Comparison of ENCODE assay signal across 8 cellular contexts in the genomic region with DNA sequence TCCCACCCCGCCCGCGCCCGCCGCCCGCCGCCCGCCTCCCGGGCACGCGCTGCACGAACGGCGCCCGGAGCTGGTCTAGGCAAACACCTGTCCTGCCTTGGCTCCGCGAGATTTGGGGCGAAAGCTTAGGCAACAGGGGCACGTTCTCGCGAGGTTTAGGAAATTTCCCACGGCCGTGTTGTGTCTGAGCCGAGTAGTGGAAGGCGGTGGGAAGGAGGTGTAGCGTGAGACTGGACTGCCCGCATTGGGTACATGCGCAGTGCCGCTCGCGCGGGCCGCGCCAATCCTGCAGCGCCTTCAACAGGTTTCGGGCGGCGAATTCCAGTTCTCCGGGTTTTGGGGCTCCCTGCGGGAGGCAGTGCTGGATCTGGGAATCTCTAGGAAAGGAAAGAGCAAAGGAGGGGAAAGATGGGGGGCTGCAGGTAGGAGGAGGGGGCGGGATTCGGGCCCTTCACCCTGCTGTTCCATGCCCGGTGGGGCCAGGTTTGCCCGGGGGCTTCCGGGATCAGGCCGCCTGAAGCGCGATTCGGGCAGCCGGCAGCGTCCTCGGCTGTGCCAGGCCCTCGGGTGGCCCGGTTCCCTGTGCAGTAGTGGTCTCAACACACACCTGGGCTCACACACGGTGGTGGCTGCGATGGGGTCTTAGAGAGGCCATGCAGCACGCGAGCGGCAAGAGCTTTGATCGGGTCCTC. TPM values are rescaled to one million over a fixed set of nuclear protein-coding genes. Genes with fewer than 3 reads are reported as not detected.
DNase-seq lines count a peak whose midpoint lies in the region; ATAC-seq and TF ChIP-seq lines count a peak whose summit lies in the region.

No MANE protein-coding gene starts in this region.

- DNase-seq in GM10266 (ENCODE audit: extremely low spot score) (peak; percentile 97), NCI-H1048 (lab: John Stamatoyannopoulos, UW) (peak; percentile 95), SK-N-MC (ENCODE audit: low read depth, low spot score) (peak; percentile 80), glomerular endothelial cell (ENCODE audit: extremely low read depth, low read depth, low spot score) (peak; percentile 97), occipital lobe (lab: John Stamatoyannopoulos, UW) (peak; percentile 97)
- peak; percentile 97 to 99 for DNase-seq in activated naive CD4-positive, alpha-beta T cell treated with anti-CD3 and anti-CD28 coated beads, Interleukin-2, amount 50 U/mL, for 72 hours (ENCODE audit: low spot score in 2 of 2)

- H3K9ac ChIP-seq in SK-N-MC (ENCODE audit: insufficient read length) = peak overlapping the region; percentile 55

- peak overlapping the region; percentile 50; the same call in 1 of the 2 replicates for H3K27ac ChIP-seq in SK-N-MC
- peak overlapping the region; percentile 91 for H3K27ac ChIP-seq in temporal lobe (ENCODE audit: low read depth, low read length)

- peak overlapping the region; percentile 96 to 100 for H3K27ac Mint-ChIP-seq in activated naive CD4-positive, alpha-beta T cell treated with anti-CD3 and anti-CD28 coated beads, Interleukin-2, amount 50 U/mL, for 72 hours

- peak; percentile 70 for ATAC-seq in HG02588 (IDR thresholded peaks at IDR 0.05; ENCODE audit: unreplicated experiment)
- ATAC-seq in activated naive CD4-positive, alpha-beta T cell treated with anti-CD3 and anti-CD28 coated beads, Interleukin-2, amount 50 U/mL, for 72 hours = peak; percentile 71 to 79

- H3K36me3 Mint-ChIP-seq in activated naive CD4-positive, alpha-beta T cell treated with anti-CD3 and anti-CD28 coated beads, Interleukin-2, amount 50 U/mL, for 72 hours = peaks cover 34 to 73% of the 10 kb centered on the region in 2 donors

- H3K9me3 ChIP-seq in SK-N-MC (ENCODE audit: low read depth, low read length) = no peaks in the 10 kb centered on the region

- H3K36me3 ChIP-seq in SK-N-MC (ENCODE audit: insufficient read depth, low read length) = no peaks in the 10 kb centered on the region

- peaks cover 16 to 23% of the 10 kb centered on the region in 2 donors for H3K9me3 Mint-ChIP-seq in activated naive CD4-positive, alpha-beta T cell treated with anti-CD3 and anti-CD28 coated beads, Interleukin-2, amount 50 U/mL, for 72 hours

- TF ChIP-seq CTCF in GM10266 (IDR thresholded peaks at IDR 0.05; ENCODE audit: control insufficient read depth, insufficient read depth, low read depth, missing control alignments) = peak; percentile 52

- H3K4me3 ChIP-seq in SK-N-MC = peak overlapping the region; percentile 81

RNA-seq across cellular contexts. Expression of a gene that starts 1.2 kb away (rescaled TPM):
- total RNA-seq in activated naive CD4-positive, alpha-beta T cell treated with anti-CD3 and anti-CD28 coated beads, Interleukin-2, amount 50 U/mL, for 72 hours = 100 to 1,000 TPM; 175 to 356 TPM
- total RNA-seq in glomerular endothelial cell (27.0 and 28.6 TPM in 2 replicates), occipital lobe (97.3 TPM), temporal lobe (58.8 TPM)

Comparison
In these comparisons a context has a peak if more than half of its experiments do, and no peak if none do; other contexts are left out.
1. Peak in every context shown above with its lines: DNase-seq, ATAC-seq, H3K4me3 ChIP-seq and H3K27ac ChIP-seq.